In genomic region chr11:46594785-46595184, GRCh38 we compare ENCODE assay signal across 13 cellular contexts. TPM values are rescaled to one million over a fixed set of nuclear protein-coding genes. Genes with fewer than 3 reads are reported as not detected.
DNase-seq lines count a peak whose midpoint lies in the region; ATAC-seq, FAIRE-seq and TF ChIP-seq lines count a peak whose summit lies in the region.
"Had no signal": no experiment of that assay in that cellular context is flagged by ENCODE, and none has a peak within 500 bp of the region (broad histone marks: within the 10 kb centered on the region; RNA-seq: fewer than 3 reads in every experiment).

No MANE protein-coding gene starts in this region.

- peak overlapping the region; percentile 83 for H3K4me2 ChIP-seq in HCT116 (ENCODE audit: low read length)
- H3K4me2 ChIP-seq in astrocyte (ENCODE audit: low read length), result no peak overlapping the region
- no peak overlapping the region for H3K4me2 ChIP-seq in neural cell (ENCODE audit: low read length)

- no peaks in the 10 kb centered on the region for H3K27me3 Mint-ChIP-seq in astrocyte (ENCODE audit: low read depth, unreplicated experiment)

- TF ChIP-seq POLR2A in HCT116 (IDR thresholded peaks at IDR 0.05; ENCODE audit: borderline replicate concordance, extremely low read depth, insufficient read depth, insufficient read length), result no peak

- H3K27ac ChIP-seq in ACC112 (ENCODE audit: low read depth, low read length) (peak overlapping the region; percentile 58; the same call in 1 of the 2 replicates), HCT116 (ENCODE audit: low read depth, low read length) (no peak overlapping the region), astrocyte (ENCODE audit: low read depth, low read length) (no peak overlapping the region), neural cell (ENCODE audit: low read length) (no peak overlapping the region)

- RAD21 ChIA-PET in HCT116 (lab: Charles Lee; ENCODE audit: low non-redundant PET in 1 of 2, low total read pairs in 2 of 2, uncharacterized antibody in 2 of 2, unreplicated experiment in 2 of 2), result no interaction called here

- H3K9me3 ChIP-seq in HCT116 (ENCODE audit: control insufficient read depth in 1 of 2, insufficient read depth in 1 of 2, low read depth in 1 of 2, low read length in 2 of 2) (no peaks in the 10 kb centered on the region), astrocyte (ENCODE audit: insufficient read depth, low read depth, low read length) (no peaks in the 10 kb centered on the region), neural cell (ENCODE audit: low read length) (no peaks in the 10 kb centered on the region)
- H3K9me3 ChIP-seq: gastroesophageal sphincter had no signal

- no peak for TF ChIP-seq CTCF in HCT116 (IDR thresholded peaks at IDR 0.05 in 2 of 3, conservative IDR thresholded peaks at IDR 0.05 in 1 of 3; ENCODE audit: borderline replicate concordance in 1 of 3, insufficient read depth in 1 of 3, low read depth in 2 of 3, low read length in 2 of 3)
- TF ChIP-seq CTCF in astrocyte (IDR thresholded peaks at IDR 0.05; ENCODE audit: insufficient read depth, low read depth, low read length), result no peak
- TF ChIP-seq CTCF in neural cell (IDR thresholded peaks at IDR 0.05; ENCODE audit: poor library complexity, severe bottlenecking), result no peak

- no peaks in the 10 kb centered on the region for H3K9me3 Mint-ChIP-seq in astrocyte (ENCODE audit: unreplicated experiment)

- H3K36me3 Mint-ChIP-seq in astrocyte (ENCODE audit: low read depth, unreplicated experiment), result no peaks in the 10 kb centered on the region

- H4K20me1 ChIP-seq in HCT116 (ENCODE audit: insufficient read depth) (no peaks in the 10 kb centered on the region), astrocyte (ENCODE audit: insufficient read depth, low read length) (peaks cover 34% of the 10 kb centered on the region), neural cell (ENCODE audit: insufficient read depth) (no peaks in the 10 kb centered on the region)

- peaks cover 19% of the 10 kb centered on the region for H3K4me1 Mint-ChIP-seq in astrocyte (ENCODE audit: low read depth, unreplicated experiment)

- H3K79me2 ChIP-seq in ACC112 (ENCODE audit: control insufficient read depth, insufficient read depth, low read length, unreplicated experiment) (peaks cover 39% of the 10 kb centered on the region), HCT116 (ENCODE audit: insufficient read depth, low read length) (peaks cover 40% of the 10 kb centered on the region), astrocyte (ENCODE audit: insufficient read depth, low read length) (peaks cover 45% of the 10 kb centered on the region), neural cell (replicated peaks; ENCODE audit: insufficient read depth, low read length) (peaks cover 39% of the 10 kb centered on the region)

- FAIRE-seq in astrocyte (lab: Jason Lieb, UNC), result no peak

- no peaks in the 10 kb centered on the region for H3F3A ChIP-seq in neural cell (ENCODE audit: insufficient read depth, low read length, poor library complexity, severe bottlenecking)

- no peaks in the 10 kb centered on the region for H3K27me3 ChIP-seq in ACC112 (ENCODE audit: insufficient read depth, low read length)
- no peaks in the 10 kb centered on the region for H3K27me3 ChIP-seq in HCT116 (ENCODE audit: insufficient read depth, low read length)
- no peaks in the 10 kb centered on the region for H3K27me3 ChIP-seq in astrocyte (ENCODE audit: insufficient read depth, low read length)
- H3K27me3 ChIP-seq in neural cell (ENCODE audit: insufficient read depth, low read depth, low read length), result no peaks in the 10 kb centered on the region
- H3K27me3 ChIP-seq: gastroesophageal sphincter had no signal

- H3K4me3 ChIP-seq in ACC112 (ENCODE audit: low read depth, low read length) (peak overlapping the region; percentile 99), HCT116 (replicated peaks in 1 of 2; ENCODE audit: low read depth in 1 of 2, low read length in 2 of 2) (no peak overlapping the region), astrocyte (ENCODE audit: insufficient read depth, low read depth, low read length) (no peak overlapping the region), neural cell (ENCODE audit: low read length) (peak overlapping the region; percentile 76)

- no peak for TF ChIP-seq EP300 in neural cell (conservative IDR thresholded peaks at IDR 0.05; ENCODE audit: poor library complexity, severe bottlenecking)

- H3K36me3 ChIP-seq in ACC112 (ENCODE audit: insufficient read depth, low read length) (no peaks in the 10 kb centered on the region), HCT116 (ENCODE audit: control insufficient read depth in 1 of 2, insufficient read depth in 2 of 2, low read length in 2 of 2) (no peaks in the 10 kb centered on the region), astrocyte (ENCODE audit: insufficient read depth, low read length) (no peaks in the 10 kb centered on the region), neural cell (ENCODE audit: insufficient read depth, low read length) (no peaks in the 10 kb centered on the region)
- H3K36me3 ChIP-seq: gastroesophageal sphincter had no signal

- H3K9me2 ChIP-seq in HCT116 (ENCODE audit: insufficient read depth) (no peaks in the 10 kb centered on the region), neural cell (ENCODE audit: insufficient read depth, low read length) (no peaks in the 10 kb centered on the region)

- POLR2A ChIA-PET in HCT116 (lab: Charles Lee), result no interaction called here

- peak overlapping the region; percentile 100 for H2AFZ ChIP-seq in ACC112 (ENCODE audit: low read length, unreplicated experiment)
- H2AFZ ChIP-seq in HCT116 (ENCODE audit: low read depth, low read length, poor library complexity, severe bottlenecking), result peak overlapping the region; percentile 92
- peak overlapping the region; percentile 83 for H2AFZ ChIP-seq in astrocyte (ENCODE audit: low read depth, low read length)
- no peak overlapping the region for H2AFZ ChIP-seq in neural cell (ENCODE audit: low read depth, low read length)

- ATAC-seq in HCT116, result no peak
- ATAC-seq in GM19324 (IDR thresholded peaks at IDR 0.05; ENCODE audit: low FRiP score, unreplicated experiment), result no peak
- ATAC-seq in GM19023 (IDR thresholded peaks at IDR 0.05; ENCODE audit: unreplicated experiment), result no peak
- ATAC-seq in GM18873 (IDR thresholded peaks at IDR 0.05; ENCODE audit: low FRiP score, unreplicated experiment), result no peak
- no peak for ATAC-seq in Right ventricle myocardium superior (ENCODE audit: poor library complexity)

- H3K27ac Mint-ChIP-seq in astrocyte (ENCODE audit: unreplicated experiment), result no peak overlapping the region

- TF ChIP-seq RAD21 in HCT116 (IDR thresholded peaks at IDR 0.05; ENCODE audit: low read depth) (no peak), neural cell (conservative IDR thresholded peaks at IDR 0.05) (no peak)

- DNase-seq in HCT116 (ENCODE audit: low read depth, low spot score) (no peak), astrocyte (ENCODE audit: low read depth) (no peak), Right ventricle myocardium superior (no peak)
- DNase-seq: activated CD4-positive, CD25-positive, alpha-beta regulatory T cell treated with anti-CD3 and anti-CD28 coated beads, Interleukin-2, amount 50 U/mL, for 72 hours; activated gamma-delta T cell treated with Interleukin-2 at 50 U/mL for 16 hours; cortex of kidney; NCI-H2227 treated with DMSO at 0.1 percent for 48 hours had no signal

- H3K4me1 ChIP-seq in ACC112 (ENCODE audit: control insufficient read depth, insufficient read depth, low read length, unreplicated experiment) (peaks cover 24% of the 10 kb centered on the region), HCT116 (ENCODE audit: control insufficient read depth in 1 of 2, insufficient read depth in 2 of 2, low read length in 2 of 2) (peaks cover 12 to 28% of the 10 kb centered on the region in 2 experiments), astrocyte (ENCODE audit: insufficient read depth, low read length) (peaks cover 17% of the 10 kb centered on the region)

- H3K4me3 Mint-ChIP-seq in astrocyte (ENCODE audit: unreplicated experiment), result no peak overlapping the region

- intact Hi-C loops in HCT116 (cut with micrococcal nuclease), result loop anchor here (1.0 kb wide), 1 partner anchor 23 kb away; the partner anchor contains the start of genes ATG13 and HARBI1
- intact Hi-C loops in Right ventricle myocardium superior (cut with DNase I), result no loop called here

- H3K9ac ChIP-seq in HCT116 (ENCODE audit: low read length) (no peak overlapping the region), astrocyte (ENCODE audit: low read length) (no peak overlapping the region), neural cell (ENCODE audit: low read length) (no peak overlapping the region)

- CTCF ChIA-PET in HCT116 (lab: Charles Lee), result interaction anchor here (1.3 kb wide), 1 partner anchor 206 kb away, joined by 3 read pairs; no protein-coding TSS in a partner anchor

- BruUV-seq in HCT116 (replicated peaks; lab: Mats Ljungman, UMichigan), result no TSS peak

TF ChIP-seq in HCT116, 20 proteins besides CTCF, POLR2A, EP300 and RAD21 (continues in another document):
- TF ChIP-seq SP1 (IDR thresholded peaks at IDR 0.05; ENCODE audit: low read depth), result no peak
- TF ChIP-seq, protein P1, sequence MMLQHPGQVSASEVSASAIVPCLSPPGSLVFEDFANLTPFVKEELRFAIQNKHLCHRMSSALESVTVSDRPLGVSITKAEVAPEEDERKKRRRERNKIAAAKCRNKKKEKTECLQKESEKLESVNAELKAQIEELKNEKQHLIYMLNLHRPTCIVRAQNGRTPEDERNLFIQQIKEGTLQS (IDR thresholded peaks at IDR 0.05), result no peak
- TF ChIP-seq ZNF274 (IDR thresholded peaks at IDR 0.05; ENCODE audit: low read depth, low read length), result no peak

TF ChIP-seq in neural cell, 6 proteins besides CTCF, POLR2A, EP300 and RAD21 (continues in another document):
- TF ChIP-seq POLR2AphosphoS5 (IDR thresholded peaks at IDR 0.05), result no peak
- no peak for TF ChIP-seq SMC3 (conservative IDR thresholded peaks at IDR 0.05; ENCODE audit: poor library complexity)
- TF ChIP-seq TAF1 (IDR thresholded peaks at IDR 0.05; ENCODE audit: low read depth), result no peak
- TF ChIP-seq EZH2 (IDR thresholded peaks at IDR 0.05; ENCODE audit: borderline replicate concordance, insufficient read depth, low read length, poor library complexity, severe bottlenecking), result no peak
- no peak for TF ChIP-seq MXI1 (conservative IDR thresholded peaks at IDR 0.05; ENCODE audit: poor library complexity, severe bottlenecking)

RNA-seq across cellular contexts. Expression of gene AMBRA1, which starts 1.0 kb away (rescaled TPM):
- 22.7 TPM for total RNA-seq in HCT116 (2021; ENCODE audit: unreplicated experiment)
- polyA plus RNA-seq in HCT116 (2012), result 13.2 and 14.9 TPM in 2 replicates
- total RNA-seq in astrocyte, result 29.0 and 29.4 TPM in 2 replicates
- 34.5 and 37.6 TPM in 2 replicates for polyA plus RNA-seq in neural cell
- 66.0 and 78.2 TPM in 2 replicates for polyA minus RNA-seq in neural cell
- total RNA-seq in Right ventricle myocardium superior, result 12.3 TPM

RNA-seq across cellular contexts. Expression of gene HARBI1, which starts 22.2 kb away (rescaled TPM):
- total RNA-seq in HCT116 (2021; ENCODE audit: unreplicated experiment) (1.9 TPM), astrocyte (7.9 and 8.1 TPM in 2 replicates), Right ventricle myocardium superior (1.9 TPM)
- 1.2 and 2.0 TPM in 2 replicates for polyA plus RNA-seq in HCT116 (2012)
- polyA plus RNA-seq in neural cell, result 5.4 and 9.5 TPM in 2 replicates
- polyA minus RNA-seq in neural cell, result 10.5 and 14.1 TPM in 2 replicates

RNA-seq across cellular contexts. Expression of gene ATG13, which starts 22.6 kb away (rescaled TPM):
- total RNA-seq in HCT116 (2021; ENCODE audit: unreplicated experiment) (69.2 TPM), astrocyte (116 and 117 TPM in 2 replicates), Right ventricle myocardium superior (37.4 TPM)
- polyA plus RNA-seq in HCT116 (2012), result 40.3 and 56.0 TPM in 2 replicates
- polyA plus RNA-seq in neural cell, result 21.1 and 28.5 TPM in 2 replicates
- 54.8 and 59.4 TPM in 2 replicates for polyA minus RNA-seq in neural cell

Comparison
In these comparisons a context has a peak if more than half of its experiments do, and no peak if none do; other contexts are left out.
1. H3K4me3 ChIP-seq: peak in ACC112 (single experiment) and neural cell (single experiment); none in HCT116 (0 of 2) and astrocyte (single experiment).